Comparison of ENCODE assay signal across 1 cellular context in the genomic region with DNA sequence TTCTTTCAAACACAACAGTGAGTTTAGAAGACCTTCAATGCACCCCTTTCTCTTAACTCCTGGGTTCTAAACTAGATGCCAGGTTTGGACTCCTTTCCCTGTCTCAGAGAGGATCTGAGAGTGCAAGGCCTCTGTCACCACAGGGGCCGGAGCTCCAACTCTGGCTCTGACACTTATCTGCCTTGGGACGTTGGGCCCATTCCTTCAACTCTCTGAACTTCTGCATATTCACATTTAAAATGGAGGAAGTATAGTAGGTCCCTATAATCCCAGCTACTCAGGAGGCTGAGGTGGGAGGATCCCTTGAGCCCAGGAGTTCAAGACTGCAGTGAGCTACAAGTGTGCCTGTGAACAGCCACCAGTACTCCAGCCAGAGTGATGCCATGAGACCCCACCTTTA.
TF ChIP-seq lines count a peak whose summit lies in the region.

No MANE protein-coding gene starts in this region.

TF ChIP-seq in IMR-90, 13 proteins besides CTCF, POLR2A, EP300 and RAD21:
- no peak for TF ChIP-seq MAFK (IDR thresholded peaks at IDR 0.05; ENCODE audit: low read depth, low read length)
- TF ChIP-seq MXI1 (IDR thresholded peaks at IDR 0.05; ENCODE audit: borderline replicate concordance, low read depth, low read length), result no peak
- TF ChIP-seq CHD1 (IDR thresholded peaks at IDR 0.05; ENCODE audit: low read depth, low read length), result no peak
- no peak for TF ChIP-seq FOS (IDR thresholded peaks at IDR 0.05; ENCODE audit: low read depth, low read length)
- no peak for TF ChIP-seq RCOR1 (IDR thresholded peaks at IDR 0.05; ENCODE audit: insufficient replicate concordance, low read length)
- TF ChIP-seq MAZ (IDR thresholded peaks at IDR 0.05; ENCODE audit: borderline replicate concordance, low read depth, low read length), result no peak
- TF ChIP-seq BHLHE40 (IDR thresholded peaks at IDR 0.05; ENCODE audit: low read depth, low read length), result no peak
- TF ChIP-seq, protein P1, sequence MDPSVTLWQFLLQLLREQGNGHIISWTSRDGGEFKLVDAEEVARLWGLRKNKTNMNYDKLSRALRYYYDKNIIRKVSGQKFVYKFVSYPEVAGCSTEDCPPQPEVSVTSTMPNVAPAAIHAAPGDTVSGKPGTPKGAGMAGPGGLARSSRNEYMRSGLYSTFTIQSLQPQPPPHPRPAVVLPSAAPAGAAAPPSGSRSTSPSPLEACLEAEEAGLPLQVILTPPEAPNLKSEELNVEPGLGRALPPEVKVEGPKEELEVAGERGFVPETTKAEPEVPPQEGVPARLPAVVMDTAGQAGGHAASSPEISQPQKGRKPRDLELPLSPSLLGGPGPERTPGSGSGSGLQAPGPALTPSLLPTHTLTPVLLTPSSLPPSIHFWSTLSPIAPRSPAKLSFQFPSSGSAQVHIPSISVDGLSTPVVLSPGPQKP (IDR thresholded peaks at IDR 0.05; ENCODE audit: borderline replicate concordance, low read depth, low read length), result no peak
- TF ChIP-seq NFE2L2 (IDR thresholded peaks at IDR 0.05; ENCODE audit: low read depth, low read length), result no peak
- no peak for TF ChIP-seq RFX5 (IDR thresholded peaks at IDR 0.05; ENCODE audit: low read depth, low read length)
- TF ChIP-seq, protein P2, sequence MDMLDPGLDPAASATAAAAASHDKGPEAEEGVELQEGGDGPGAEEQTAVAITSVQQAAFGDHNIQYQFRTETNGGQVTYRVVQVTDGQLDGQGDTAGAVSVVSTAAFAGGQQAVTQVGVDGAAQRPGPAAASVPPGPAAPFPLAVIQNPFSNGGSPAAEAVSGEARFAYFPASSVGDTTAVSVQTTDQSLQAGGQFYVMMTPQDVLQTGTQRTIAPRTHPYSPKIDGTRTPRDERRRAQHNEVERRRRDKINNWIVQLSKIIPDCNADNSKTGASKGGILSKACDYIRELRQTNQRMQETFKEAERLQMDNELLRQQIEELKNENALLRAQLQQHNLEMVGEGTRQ (IDR thresholded peaks at IDR 0.05; ENCODE audit: low read depth, low read length), result no peak
- no peak for TF ChIP-seq SMC3 (IDR thresholded peaks at IDR 0.05; ENCODE audit: low read depth, low read length)
- no peak for TF ChIP-seq CEBPB (IDR thresholded peaks at IDR 0.05; ENCODE audit: low read depth, low read length)
